29 cellular contexts compared by ENCODE assay signal in the genomic region with DNA sequence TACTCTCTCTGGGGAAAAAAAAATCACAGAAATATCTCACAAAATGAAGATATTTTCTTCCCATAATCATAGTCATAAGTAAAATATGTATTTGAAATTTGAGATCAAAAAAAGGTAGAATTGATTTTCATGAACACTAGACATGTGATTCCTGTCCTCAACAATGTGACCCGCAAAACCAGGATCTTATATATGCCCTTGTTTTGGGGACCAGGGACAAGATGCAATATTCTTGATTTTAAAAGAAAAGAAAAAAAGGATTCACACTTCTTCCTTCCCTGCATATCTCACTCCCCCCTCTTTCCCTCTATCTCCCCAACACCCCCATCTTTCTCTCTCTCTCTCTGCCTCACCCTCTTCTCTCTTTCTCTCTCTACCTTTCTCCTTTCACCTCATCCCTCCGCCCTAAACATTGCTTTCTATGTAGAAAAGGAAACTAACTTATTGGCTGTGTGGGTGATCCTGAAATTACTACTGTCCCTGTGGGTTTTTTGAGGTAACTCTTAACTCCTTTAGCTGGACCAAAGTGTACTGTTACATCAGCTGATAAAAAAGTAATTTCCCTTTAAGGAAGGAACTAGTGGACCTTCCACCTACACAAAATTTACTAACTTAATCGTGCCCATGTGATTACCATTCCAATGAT.
DNase-seq lines count a peak whose midpoint lies in the region; ATAC-seq, FAIRE-seq and TF ChIP-seq lines count a peak whose summit lies in the region.
"Had no signal": no experiment of that assay in that cellular context is flagged by ENCODE, and none has a peak within 500 bp of the region (broad histone marks: within the 10 kb centered on the region; RNA-seq: fewer than 3 reads in every experiment).

No MANE protein-coding gene starts in this region.

- no peaks in the 10 kb centered on the region for H3K27me3 Mint-ChIP-seq in activated CD8-positive, alpha-beta T cell treated with anti-CD3 and anti-CD28 coated beads for 36 hours
- no peaks in the 10 kb centered on the region for H3K27me3 Mint-ChIP-seq in activated CD8-positive, alpha-beta T cell treated with anti-CD3 and anti-CD28 coated beads, Interleukin-2, amount 10 ng/mL, durations not matched to agents 7 days and 5 days (ENCODE audit: low read depth)
- H3K27me3 Mint-ChIP-seq: CD4-positive, alpha-beta memory T cell had no signal

- H3K4me1 Mint-ChIP-seq in activated CD8-positive, alpha-beta T cell treated with anti-CD3 and anti-CD28 coated beads for 36 hours (ENCODE audit: low read depth) = peaks cover 10% of the 10 kb centered on the region
- H3K4me1 Mint-ChIP-seq in activated CD8-positive, alpha-beta T cell treated with anti-CD3 and anti-CD28 coated beads, Interleukin-2, amount 10 ng/mL, durations not matched to agents 7 days and 5 days (ENCODE audit: low read depth) = no peaks in the 10 kb centered on the region
- H3K4me1 Mint-ChIP-seq: CD4-positive, alpha-beta memory T cell; endodermal cell had no signal

- no peaks in the 10 kb centered on the region for H3K36me3 ChIP-seq in GM12878 (ENCODE audit: control insufficient read depth in 2 of 2, insufficient read depth in 2 of 2, low read length in 1 of 2)
- H3K36me3 ChIP-seq: neutrophil, upper lobe of right lung had no signal

- POLR2A ChIA-PET in activated CD8-positive, alpha-beta T cell treated with anti-CD3 and anti-CD28 coated beads for 36 hours (lab: Charles Lee) = interaction anchor here (1.0 kb wide), 1 partner anchor 8 kb away, joined by 3 read pairs; no protein-coding TSS in a partner anchor
- POLR2A ChIA-PET in activated CD8-positive, alpha-beta T cell treated with anti-CD3 and anti-CD28 coated beads, Interleukin-2, amount 10 ng/mL, durations not matched to agents 7 days and 5 days (lab: Charles Lee) = no interaction called here
- POLR2A ChIA-PET in GM12878 (lab: Charles Lee) = no interaction called here

- H3K79me2 ChIP-seq in GM12878 (ENCODE audit: control insufficient read depth, insufficient read depth, low read length) = no peaks in the 10 kb centered on the region

- BruUV-seq in GM12878 (replicated peaks; lab: Mats Ljungman, UMichigan) = no TSS peak

- no peaks in the 10 kb centered on the region for H3K9me3 ChIP-seq in GM12878 (replicated peaks; ENCODE audit: control insufficient read depth, insufficient read depth, low read length)
- H3K9me3 ChIP-seq: esophagus squamous epithelium, neutrophil, upper lobe of right lung had no signal

- DNase-seq in activated CD8-positive, alpha-beta T cell treated with anti-CD3 and anti-CD28 coated beads for 36 hours = no peak
- DNase-seq in activated CD8-positive, alpha-beta T cell treated with anti-CD3 and anti-CD28 coated beads, Interleukin-2, amount 10 ng/mL, durations not matched to agents 7 days and 5 days = no peak
- DNase-seq in GM20000 (ENCODE audit: low spot score) (peak; percentile 15), GM12878 (ENCODE audit: low read depth, low spot score) (no peak), NCI-H524 treated with DMSO at 0.1 percent for 48 hours (lab: John Stamatoyannopoulos, UW) (no peak), left colon (no peak)
- DNase-seq: 8988T; activated naive CD4-positive, alpha-beta T cell treated with anti-CD3 and anti-CD28 coated beads for 36 hours; activated T-cell treated with anti-CD3 and anti-CD28 coated beads, Interleukin-2, amount 50 U/mL, for 4 hours; AML-193; anterior cingulate cortex; CD4-positive, alpha-beta memory T cell; cortex of kidney; DMS153; endodermal cell; esophagus squamous epithelium; HCEC 1CT; left cardiac atrium; mesenchymal stem cell; NCI-H1048; NCI-H187; RPMI8226; upper lobe of right lung had no signal

- H3K9me3 Mint-ChIP-seq in activated CD8-positive, alpha-beta T cell treated with anti-CD3 and anti-CD28 coated beads for 36 hours = peaks cover 2% of the 10 kb centered on the region
- peaks cover 2% of the 10 kb centered on the region for H3K9me3 Mint-ChIP-seq in activated CD8-positive, alpha-beta T cell treated with anti-CD3 and anti-CD28 coated beads, Interleukin-2, amount 10 ng/mL, durations not matched to agents 7 days and 5 days (ENCODE audit: insufficient read depth)
- H3K9me3 Mint-ChIP-seq: activated naive CD4-positive, alpha-beta T cell treated with anti-CD3 and anti-CD28 coated beads for 36 hours; activated T-cell treated with anti-CD3 and anti-CD28 coated beads, Interleukin-2, amount 50 U/mL, for 4 hours; CD4-positive, alpha-beta memory T cell; endodermal cell had no signal

- no peak for FAIRE-seq in GM12878 (lab: Jason Lieb, UNC)
- FAIRE-seq: frontal cortex, TTC549 had no signal

- no peak overlapping the region for H3K9ac ChIP-seq in GM12878 (ENCODE audit: control insufficient read depth, insufficient read depth, low read length)

- intact Hi-C loops in activated CD8-positive, alpha-beta T cell treated with anti-CD3 and anti-CD28 coated beads for 36 hours (cut with micrococcal nuclease) = no loop called here
- intact Hi-C loops in GM12878 (cut with micrococcal nuclease; ENCODE audit: unreplicated experiment) = no loop called here
- intact Hi-C loops in left colon (cut with DNase I, micrococcal nuclease) = no loop called here

- no peak overlapping the region for H2AFZ ChIP-seq in GM12878 (ENCODE audit: control insufficient read depth, low read depth, low read length)

- SMC1A ChIA-PET in GM12878 (lab: Charles Lee; ENCODE audit: uncharacterized antibody, unreplicated experiment) = interaction anchor here (1.0 kb wide), 1 partner anchor 12 kb away, joined by 3 read pairs; no protein-coding TSS in a partner anchor

- H3K27ac Mint-ChIP-seq in activated CD8-positive, alpha-beta T cell treated with anti-CD3 and anti-CD28 coated beads for 36 hours = no peak overlapping the region
- H3K27ac Mint-ChIP-seq in activated CD8-positive, alpha-beta T cell treated with anti-CD3 and anti-CD28 coated beads, Interleukin-2, amount 10 ng/mL, durations not matched to agents 7 days and 5 days = no peak overlapping the region
- H3K27ac Mint-ChIP-seq: activated naive CD4-positive, alpha-beta T cell treated with anti-CD3 and anti-CD28 coated beads for 36 hours; CD4-positive, alpha-beta memory T cell; endodermal cell had no signal

- no peak overlapping the region for H3K4me3 ChIP-seq in GM12878
- H3K4me3 ChIP-seq: esophagus squamous epithelium, upper lobe of right lung had no signal

- H3K27me3 ChIP-seq in GM12878 (replicated peaks in 1 of 2; ENCODE audit: control insufficient read depth in 2 of 2, insufficient read depth in 2 of 2, low read length in 1 of 2) = no peaks in the 10 kb centered on the region
- H3K27me3 ChIP-seq: esophagus squamous epithelium, neutrophil, upper lobe of right lung had no signal

- TF ChIP-seq EP300 in GM12878 (IDR thresholded peaks at IDR 0.05; ENCODE audit: borderline replicate concordance in 1 of 2, control insufficient read depth in 1 of 2, low read depth in 2 of 2, low read length in 2 of 2) = no peak

- peak; percentile 39 for ATAC-seq in activated CD8-positive, alpha-beta T cell treated with anti-CD3 and anti-CD28 coated beads for 36 hours
- no peak for ATAC-seq in activated CD8-positive, alpha-beta T cell treated with anti-CD3 and anti-CD28 coated beads, Interleukin-2, amount 10 ng/mL, durations not matched to agents 7 days and 5 days
- peak; percentile 90 for ATAC-seq in HG02852 (IDR thresholded peaks at IDR 0.05; ENCODE audit: unreplicated experiment)
- peak; percentile 33 for ATAC-seq in GM12878
- no peak for ATAC-seq in left colon
- no peak for ATAC-seq in HG02642 (IDR thresholded peaks at IDR 0.05; ENCODE audit: poor library complexity, unreplicated experiment)
- ATAC-seq: activated CD4-positive, CD25-positive, alpha-beta regulatory T cell treated with anti-CD3 and anti-CD28 coated beads, Interleukin-2, amount 50 U/mL, for 24 hours; activated T-cell treated with anti-CD3 and anti-CD28 coated beads, Interleukin-2, amount 50 U/mL, for 4 hours; left cardiac atrium; upper lobe of right lung had no signal

- no peak overlapping the region for H3K27ac ChIP-seq in GM12878 (ENCODE audit: control insufficient read depth, insufficient read depth)
- H3K27ac ChIP-seq: esophagus squamous epithelium, neutrophil, upper lobe of right lung had no signal

- H3K4me1 ChIP-seq in GM12878 (ENCODE audit: control insufficient read depth, insufficient read depth, low read length) = no peaks in the 10 kb centered on the region
- H3K4me1 ChIP-seq: esophagus squamous epithelium, upper lobe of right lung had no signal

- H4K20me1 ChIP-seq in GM12878 (ENCODE audit: control insufficient read depth, insufficient read depth) = no peaks in the 10 kb centered on the region

- 39% methylated on average over 3 of the region's 3 CpGs for WGBS in GM12878 (ENCODE audit: insufficient coverage, insufficient replicate concordance, low lambda C conversion rate, missing lambda C conversion rate)

- H3K4me2 ChIP-seq in GM12878 (ENCODE audit: control insufficient read depth, insufficient read depth) = no peak overlapping the region

- CTCF ChIA-PET in activated CD8-positive, alpha-beta T cell treated with anti-CD3 and anti-CD28 coated beads for 36 hours (lab: Charles Lee) = interaction anchor here (1.4 kb wide), 1 partner anchor 454 kb away, joined by 3 read pairs; no protein-coding TSS in a partner anchor
- CTCF ChIA-PET in activated CD8-positive, alpha-beta T cell treated with anti-CD3 and anti-CD28 coated beads, Interleukin-2, amount 10 ng/mL, durations not matched to agents 7 days and 5 days (lab: Charles Lee) = interaction anchor here (0.6 kb wide), 1 partner anchor 1336 kb away, joined by 3 read pairs; no protein-coding TSS in a partner anchor
- CTCF ChIA-PET in GM12878 (lab: Yijun Ruan, JAX) = no interaction called here

- TF ChIP-seq CTCF in activated CD8-positive, alpha-beta T cell treated with anti-CD3 and anti-CD28 coated beads for 36 hours (IDR thresholded peaks at IDR 0.05) = no peak
- TF ChIP-seq CTCF in GM20000 (IDR thresholded peaks at IDR 0.05; ENCODE audit: extremely low read depth, missing control alignments) = no peak
- TF ChIP-seq CTCF in GM12878 (IDR thresholded peaks at IDR 0.05 in 2 of 3, conservative IDR thresholded peaks at IDR 0.05 in 1 of 3; ENCODE audit: control insufficient read depth in 2 of 3, extremely low read depth in 1 of 3, insufficient read depth in 1 of 3, low read depth in 3 of 3, low read length in 3 of 3) = no peak

- no peak for TF ChIP-seq RAD21 in GM12878 (IDR thresholded peaks at IDR 0.05; ENCODE audit: insufficient read depth, low read depth, low read length)

- no peak overlapping the region for H3K4me3 Mint-ChIP-seq in activated CD8-positive, alpha-beta T cell treated with anti-CD3 and anti-CD28 coated beads for 36 hours
- H3K4me3 Mint-ChIP-seq in activated CD8-positive, alpha-beta T cell treated with anti-CD3 and anti-CD28 coated beads, Interleukin-2, amount 10 ng/mL, durations not matched to agents 7 days and 5 days = no peak overlapping the region
- H3K4me3 Mint-ChIP-seq: activated naive CD4-positive, alpha-beta T cell treated with anti-CD3 and anti-CD28 coated beads for 36 hours; activated T-cell treated with anti-CD3 and anti-CD28 coated beads, Interleukin-2, amount 50 U/mL, for 4 hours; CD4-positive, alpha-beta memory T cell; endodermal cell had no signal

- H3K36me3 Mint-ChIP-seq in activated CD8-positive, alpha-beta T cell treated with anti-CD3 and anti-CD28 coated beads for 36 hours (ENCODE audit: low read depth) = peaks cover 19% of the 10 kb centered on the region
- peaks cover 3% of the 10 kb centered on the region for H3K36me3 Mint-ChIP-seq in activated CD8-positive, alpha-beta T cell treated with anti-CD3 and anti-CD28 coated beads, Interleukin-2, amount 10 ng/mL, durations not matched to agents 7 days and 5 days (ENCODE audit: low read depth)

- in situ Hi-C loops in GM12878 (cut with MboI) = no loop called here

- TF ChIP-seq POLR2A in GM12878 (IDR thresholded peaks at IDR 0.05; ENCODE audit: low read depth, low read length) = no peak

- RAD21 ChIA-PET in GM12878 (lab: Charles Lee; ENCODE audit: unreplicated experiment) = no interaction called here

Comparison
In these comparisons a context has a peak if more than half of its experiments do, and no peak if none do; other contexts are left out.
1. ATAC-seq: peak in activated CD8-positive, alpha-beta T cell treated with anti-CD3 and anti-CD28 coated beads for 36 hours (single experiment), HG02852 (single experiment) and GM12878 (single experiment); none in activated CD8-positive, alpha-beta T cell treated with anti-CD3 and anti-CD28 coated beads, Interleukin-2, amount 10 ng/mL, durations not matched to agents 7 days and 5 days (single experiment), left colon (single experiment) and HG02642 (single experiment).